ENCODE assay signal across 8 cellular contexts in the genomic region with DNA sequence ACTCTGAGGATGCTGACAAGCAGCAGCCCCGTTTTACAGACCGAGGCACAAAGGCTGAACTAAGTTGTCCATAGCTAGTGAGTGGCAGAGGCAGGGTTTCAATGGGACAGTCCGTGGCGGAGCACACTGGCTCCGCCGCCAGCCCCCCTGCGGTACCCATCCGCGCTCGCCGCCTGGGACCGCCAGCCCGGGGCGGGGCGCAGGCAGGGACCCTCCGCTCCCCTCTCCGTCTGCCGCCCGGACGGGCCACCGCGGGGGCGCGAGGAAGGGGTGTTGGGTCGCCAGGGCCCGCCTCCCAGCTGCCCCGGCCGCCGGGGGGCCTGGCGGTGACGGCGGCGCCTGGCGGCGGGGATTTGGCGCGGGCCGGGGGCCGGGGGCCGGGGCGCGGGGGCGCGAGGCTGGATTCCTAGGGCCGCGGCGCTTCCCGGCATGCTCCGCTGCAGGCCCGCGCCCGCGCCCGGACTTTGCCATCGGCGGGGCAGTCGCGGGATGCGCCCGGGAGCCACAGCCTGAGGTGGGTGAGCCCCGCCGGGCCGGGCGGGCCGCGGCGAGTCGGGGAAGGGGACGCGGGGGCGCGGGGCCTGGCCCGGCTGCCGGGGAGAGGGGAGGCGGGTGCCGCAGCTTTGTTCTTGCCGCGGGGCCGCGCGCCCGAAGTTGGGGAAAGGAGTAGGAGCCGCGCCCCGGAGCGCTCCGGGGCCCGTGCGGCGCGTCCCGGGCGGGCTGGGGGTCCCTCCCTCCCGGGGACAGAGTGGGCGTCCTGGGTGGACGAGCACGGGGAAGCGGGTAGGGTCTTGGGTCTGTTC. TPM values are rescaled to one million over a fixed set of nuclear protein-coding genes. Genes with fewer than 3 reads are reported as not detected.
DNase-seq lines count a peak whose midpoint lies in the region; ATAC-seq and TF ChIP-seq lines count a peak whose summit lies in the region.

A gene with protein sequence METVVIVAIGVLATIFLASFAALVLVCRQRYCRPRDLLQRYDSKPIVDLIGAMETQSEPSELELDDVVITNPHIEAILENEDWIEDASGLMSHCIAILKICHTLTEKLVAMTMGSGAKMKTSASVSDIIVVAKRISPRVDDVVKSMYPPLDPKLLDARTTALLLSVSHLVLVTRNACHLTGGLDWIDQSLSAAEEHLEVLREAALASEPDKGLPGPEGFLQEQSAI (plus strand): TSS at position 430 of the 803 bp plus-strand sequence. CDS start 3,376 bp downstream, outside the sequence.

- peaks cover 3% of the 10 kb centered on the region; the same call in 1 of the 2 replicates for H4K20me1 ChIP-seq in GM23338 (replicated peaks; ENCODE audit: insufficient read depth)

- H3K36me3 Mint-ChIP-seq in GM23338 (ENCODE audit: low read depth) = peaks cover 15% of the 10 kb centered on the region; the same call in 2 of the 3 replicates
- peaks cover 7% of the 10 kb centered on the region for H3K36me3 Mint-ChIP-seq in osteocyte (ENCODE audit: unreplicated experiment)

- peaks cover 2% of the 10 kb centered on the region for H3K27me3 Mint-ChIP-seq in GM23338 (ENCODE audit: insufficient read depth, low read depth, poor library complexity)
- H3K27me3 Mint-ChIP-seq in osteocyte (ENCODE audit: unreplicated experiment) = no peaks in the 10 kb centered on the region

- H3K9me3 ChIP-seq in adipocyte (ENCODE audit: control insufficient read depth, low read length) = no peaks in the 10 kb centered on the region
- H3K9me3 ChIP-seq in left ventricle myocardium inferior (replicated peaks) = no peaks in the 10 kb centered on the region

- H3K27ac ChIP-seq in GM23338 (ENCODE audit: low read depth) = peak within 1 kb of the TSS; percentile 30; the same call in 1 of the 2 replicates
- H3K27ac ChIP-seq in left ventricle myocardium inferior (replicated peaks) = peak within 1 kb of the TSS; percentile 57

- peaks cover 15% of the 10 kb centered on the region for H3K79me2 ChIP-seq in GM23338 (replicated peaks; ENCODE audit: insufficient read depth)

- peak within 1 kb of the TSS; percentile 91 for H3K9ac ChIP-seq in adipocyte (ENCODE audit: low read length)

- H3K9me3 Mint-ChIP-seq in GM23338 = peaks cover 3% of the 10 kb centered on the region; the same call in 2 of the 3 replicates
- no peaks in the 10 kb centered on the region for H3K9me3 Mint-ChIP-seq in osteocyte (ENCODE audit: unreplicated experiment)

- H3K4me1 ChIP-seq in GM23338 (ENCODE audit: insufficient read depth) (peaks cover 25% of the 10 kb centered on the region), adipocyte (ENCODE audit: control insufficient read depth, insufficient read depth, low read length) (peaks cover 8% of the 10 kb centered on the region), left ventricle myocardium inferior (peaks cover 16% of the 10 kb centered on the region)

- peaks cover 10% of the 10 kb centered on the region for H3K9me2 ChIP-seq in GM23338 (ENCODE audit: insufficient read depth)

- H3K27me3 ChIP-seq in GM23338 (ENCODE audit: insufficient read depth) = peaks cover 11% of the 10 kb centered on the region
- H3K27me3 ChIP-seq in adipocyte (replicated peaks; ENCODE audit: control insufficient read depth, insufficient read depth, low read length) = no peaks in the 10 kb centered on the region
- H3K27me3 ChIP-seq in left ventricle myocardium inferior (ENCODE audit: low read depth) = peaks cover 44% of the 10 kb centered on the region

- ATAC-seq in GM23338 = peak; percentile 81
- ATAC-seq in HG03108 (IDR thresholded peaks at IDR 0.05; ENCODE audit: unreplicated experiment) = no peak

- H3K36me3 ChIP-seq in GM23338 (ENCODE audit: insufficient read depth) (peaks cover 4% of the 10 kb centered on the region; the same call in 1 of the 2 replicates), adipocyte (ENCODE audit: control insufficient read depth, insufficient read depth, low read length, severe bottlenecking) (peaks cover 6% of the 10 kb centered on the region), left ventricle myocardium inferior (no peaks in the 10 kb centered on the region)

- H3K27ac Mint-ChIP-seq in GM23338 (no peak within 1 kb of the TSS), osteocyte (ENCODE audit: unreplicated experiment) (peak within 1 kb of the TSS; percentile 67)

- peak within 1 kb of the TSS; percentile 81 for H3K4me3 Mint-ChIP-seq in GM23338
- H3K4me3 Mint-ChIP-seq in osteocyte (ENCODE audit: unreplicated experiment) = peak within 1 kb of the TSS; percentile 76

- DNase-seq in AG08395 (ENCODE audit: low spot score) (peak; percentile 45), GM23338 (ENCODE audit: low spot score) (peak; percentile 65), adipocyte (ENCODE audit: low read depth) (peak; percentile 75), left ventricle myocardium inferior (peak; percentile 20), osteocyte (ENCODE audit: extremely low spot score, unreplicated experiment) (no peak), activated gamma-delta T cell (lab: John Stamatoyannopoulos, UW) (no peak), DMS153 treated with DMSO at 0.1 percent for 48 hours (lab: John Stamatoyannopoulos, UW; ENCODE audit: unreplicated experiment) (no peak)

- TF ChIP-seq CTCF in GM23338 (conservative IDR thresholded peaks at IDR 0.05; ENCODE audit: low read depth in 2 of 2) = no peak
- TF ChIP-seq CTCF in left ventricle myocardium inferior (IDR thresholded peaks at IDR 0.05; ENCODE audit: borderline replicate concordance) = no peak
- no peak for TF ChIP-seq CTCF in osteocyte (IDR thresholded peaks at IDR 0.05)

- peaks cover 6% of the 10 kb centered on the region for H3F3A ChIP-seq in GM23338 (replicated peaks; ENCODE audit: low read depth)

- H3K4me2 ChIP-seq in GM23338 = peak within 1 kb of the TSS; percentile 90

- H3K4me3 ChIP-seq in GM23338 (peak within 1 kb of the TSS; percentile 71), adipocyte (ENCODE audit: low read length) (peak within 1 kb of the TSS; percentile 89), left ventricle myocardium inferior (peak within 1 kb of the TSS; percentile 75)

- intact Hi-C loops in left ventricle myocardium inferior (cut with micrococcal nuclease) = no loop called here

- H2AFZ ChIP-seq in GM23338 = peak within 1 kb of the TSS; percentile 93

- H3K4me1 Mint-ChIP-seq in GM23338 (peaks cover 8% of the 10 kb centered on the region; the same call in 1 of the 3 replicates), osteocyte (ENCODE audit: unreplicated experiment) (peaks cover 8% of the 10 kb centered on the region)

TF ChIP-seq in GM23338, 12 proteins besides CTCF, POLR2A, EP300 and RAD21 (continues in another document):
- TF ChIP-seq ZNF331 (CRISPR knock-in tag; IDR thresholded peaks at IDR 0.05; ENCODE audit: low read depth) = no peak
- TF ChIP-seq POLR2AphosphoS5 (IDR thresholded peaks at IDR 0.05; ENCODE audit: low read depth) = no peak; the same call in 1 of the 2 replicates
- TF ChIP-seq JUNB (IDR thresholded peaks at IDR 0.05; ENCODE audit: unreplicated experiment) = no peak
- TF ChIP-seq, protein P1, sequence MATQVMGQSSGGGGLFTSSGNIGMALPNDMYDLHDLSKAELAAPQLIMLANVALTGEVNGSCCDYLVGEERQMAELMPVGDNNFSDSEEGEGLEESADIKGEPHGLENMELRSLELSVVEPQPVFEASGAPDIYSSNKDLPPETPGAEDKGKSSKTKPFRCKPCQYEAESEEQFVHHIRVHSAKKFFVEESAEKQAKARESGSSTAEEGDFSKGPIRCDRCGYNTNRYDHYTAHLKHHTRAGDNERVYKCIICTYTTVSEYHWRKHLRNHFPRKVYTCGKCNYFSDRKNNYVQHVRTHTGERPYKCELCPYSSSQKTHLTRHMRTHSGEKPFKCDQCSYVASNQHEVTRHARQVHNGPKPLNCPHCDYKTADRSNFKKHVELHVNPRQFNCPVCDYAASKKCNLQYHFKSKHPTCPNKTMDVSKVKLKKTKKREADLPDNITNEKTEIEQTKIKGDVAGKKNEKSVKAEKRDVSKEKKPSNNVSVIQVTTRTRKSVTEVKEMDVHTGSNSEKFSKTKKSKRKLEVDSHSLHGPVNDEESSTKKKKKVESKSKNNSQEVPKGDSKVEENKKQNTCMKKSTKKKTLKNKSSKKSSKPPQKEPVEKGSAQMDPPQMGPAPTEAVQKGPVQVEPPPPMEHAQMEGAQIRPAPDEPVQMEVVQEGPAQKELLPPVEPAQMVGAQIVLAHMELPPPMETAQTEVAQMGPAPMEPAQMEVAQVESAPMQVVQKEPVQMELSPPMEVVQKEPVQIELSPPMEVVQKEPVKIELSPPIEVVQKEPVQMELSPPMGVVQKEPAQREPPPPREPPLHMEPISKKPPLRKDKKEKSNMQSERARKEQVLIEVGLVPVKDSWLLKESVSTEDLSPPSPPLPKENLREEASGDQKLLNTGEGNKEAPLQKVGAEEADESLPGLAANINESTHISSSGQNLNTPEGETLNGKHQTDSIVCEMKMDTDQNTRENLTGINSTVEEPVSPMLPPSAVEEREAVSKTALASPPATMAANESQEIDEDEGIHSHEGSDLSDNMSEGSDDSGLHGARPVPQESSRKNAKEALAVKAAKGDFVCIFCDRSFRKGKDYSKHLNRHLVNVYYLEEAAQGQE (IDR thresholded peaks at IDR 0.05; ENCODE audit: unreplicated experiment) = no peak
- TF ChIP-seq, protein P2, sequence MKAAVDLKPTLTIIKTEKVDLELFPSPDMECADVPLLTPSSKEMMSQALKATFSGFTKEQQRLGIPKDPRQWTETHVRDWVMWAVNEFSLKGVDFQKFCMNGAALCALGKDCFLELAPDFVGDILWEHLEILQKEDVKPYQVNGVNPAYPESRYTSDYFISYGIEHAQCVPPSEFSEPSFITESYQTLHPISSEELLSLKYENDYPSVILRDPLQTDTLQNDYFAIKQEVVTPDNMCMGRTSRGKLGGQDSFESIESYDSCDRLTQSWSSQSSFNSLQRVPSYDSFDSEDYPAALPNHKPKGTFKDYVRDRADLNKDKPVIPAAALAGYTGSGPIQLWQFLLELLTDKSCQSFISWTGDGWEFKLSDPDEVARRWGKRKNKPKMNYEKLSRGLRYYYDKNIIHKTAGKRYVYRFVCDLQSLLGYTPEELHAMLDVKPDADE (IDR thresholded peaks at IDR 0.05) = no peak
- no peak for TF ChIP-seq EZH2 (IDR thresholded peaks at IDR 0.05; ENCODE audit: low read depth, unreplicated experiment)

RNA-seq across cellular contexts. Expression of the gene that starts here (rescaled TPM):
- 85.4 and 94.8 TPM in 2 replicates for total RNA-seq in GM23338 (2014; rRNA removed; shearing (Covaris generic))
- 54.5 and 60.4 TPM in 2 replicates for polyA plus RNA-seq in GM23338 (2016; fragmentation: Nextera tagmentation; extraction: Ambion mirVana)
- total RNA-seq in left ventricle myocardium inferior (10.1 TPM), osteocyte (92.7 and 97.6 TPM in 2 replicates)

Comparison
In these comparisons a context has a peak if more than half of its experiments do, and no peak if none do; other contexts are left out.
1. DNase-seq: peak in AG08395 (single experiment), GM23338 (single experiment), adipocyte (single experiment) and left ventricle myocardium inferior (single experiment); none in osteocyte (single experiment), activated gamma-delta T cell (single experiment) and DMS153 treated with DMSO at 0.1 percent for 48 hours (single experiment).
2. Peak in every context shown above with its lines, with median percentiles within 50 percentile points of each other: H3K4me3 ChIP-seq.